8 cellular contexts compared by ENCODE assay signal in genomic region chr13:38582133-38582532, GRCh38.
DNase-seq lines count a peak whose midpoint lies in the region; ATAC-seq and TF ChIP-seq lines count a peak whose summit lies in the region.

No MANE protein-coding gene starts in this region.

- no peak overlapping the region for H3K4me2 ChIP-seq in HCT116 (ENCODE audit: low read length)

- RAD21 ChIA-PET in HCT116 (lab: Charles Lee; ENCODE audit: low non-redundant PET in 1 of 2, low total read pairs in 2 of 2, uncharacterized antibody in 2 of 2, unreplicated experiment in 2 of 2) = no interaction called here

- H4K20me1 ChIP-seq in HCT116 (ENCODE audit: insufficient read depth) = no peaks in the 10 kb centered on the region

- POLR2A ChIA-PET in HCT116 (lab: Charles Lee) = no interaction called here

- no peaks in the 10 kb centered on the region for H3K9me2 ChIP-seq in HCT116 (ENCODE audit: insufficient read depth)

- TF ChIP-seq RAD21 in HCT116 (IDR thresholded peaks at IDR 0.05; ENCODE audit: low read depth) = peak; percentile 27; the same call in 1 of the 2 replicates

- intact Hi-C loops in HCT116 (cut with micrococcal nuclease) = loop anchor here (10.0 kb wide), 1 partner anchor 1477 kb away; the partner anchor contains the start of gene CSNK1A1L
- intact Hi-C loops in adrenal gland (cut with DNase I) = no loop called here
- intact Hi-C loops in lower leg skin (cut with DNase I; ENCODE audit: low total_unique reads) = no loop called here

- peak; percentile 56 for DNase-seq in DMS 273 (lab: John Stamatoyannopoulos, UW; ENCODE audit: unreplicated experiment)
- DNase-seq in DMS 273 treated with DMSO at 0.1 percent for 48 hours (lab: John Stamatoyannopoulos, UW) = no peak
- no peak for DNase-seq in HCT116 (ENCODE audit: low read depth, low spot score)
- DNase-seq in NCI-H2081 (lab: John Stamatoyannopoulos, UW) = peak; percentile 61 to 81
- DNase-seq in adrenal gland = peak in 3 of 7 donors; percentile 16 to 23 (median 22)
- peak; percentile 29 for DNase-seq in iPS-NIHi7 (ENCODE audit: extremely low spot score)
- no peak for DNase-seq in stimulated activated CD8-positive, alpha-beta memory T cell treated with anti-CD3 and anti-CD28 coated beads, Interleukin-4, amount 100 ng/mL, for 48 hours
- no peak for DNase-seq in lower leg skin (ENCODE audit: low spot score in 2 of 2)

- H3K9ac ChIP-seq in HCT116 (ENCODE audit: low read length) = no peak overlapping the region

- H3K4me1 ChIP-seq in HCT116 (ENCODE audit: control insufficient read depth in 1 of 2, insufficient read depth in 2 of 2, low read length in 2 of 2) (no peaks in the 10 kb centered on the region), adrenal gland (replicated peaks in 1 of 2) (no peaks in the 10 kb centered on the region)

- H3K79me2 ChIP-seq in HCT116 (ENCODE audit: insufficient read depth, low read length) = no peaks in the 10 kb centered on the region

- H3K27ac ChIP-seq in HCT116 (ENCODE audit: low read depth, low read length) (no peak overlapping the region), adrenal gland (no peak overlapping the region)

- TF ChIP-seq POLR2A in HCT116 (IDR thresholded peaks at IDR 0.05; ENCODE audit: borderline replicate concordance, extremely low read depth, insufficient read depth, insufficient read length) (no peak), adrenal gland (IDR thresholded peaks at IDR 0.05) (no peak), lower leg skin (IDR thresholded peaks at IDR 0.05) (no peak)

- H3K36me3 ChIP-seq in HCT116 (ENCODE audit: control insufficient read depth in 1 of 2, insufficient read depth in 2 of 2, low read length in 2 of 2) (no peaks in the 10 kb centered on the region), adrenal gland (replicated peaks in 1 of 2) (no peaks in the 10 kb centered on the region)

- H3K4me3 ChIP-seq in HCT116 (replicated peaks in 1 of 2; ENCODE audit: low read depth in 1 of 2, low read length in 2 of 2) = no peak overlapping the region
- H3K4me3 ChIP-seq in adrenal gland = no peak overlapping the region
- no peak overlapping the region for H3K4me3 ChIP-seq in lower leg skin (ENCODE audit: low read depth, poor library complexity, severe bottlenecking)

- no TSS peak for BruUV-seq in HCT116 (replicated peaks; lab: Mats Ljungman, UMichigan)

- H2AFZ ChIP-seq in HCT116 (ENCODE audit: low read depth, low read length, poor library complexity, severe bottlenecking) = no peak overlapping the region

- peak; percentile 44; the same call in 1 of the 2 replicates for ATAC-seq in HCT116

- peak in 2 of 3 experiments; percentile 25 to 37; a peak in 3 of 6 replicates for TF ChIP-seq CTCF in HCT116 (IDR thresholded peaks at IDR 0.05 in 2 of 3, conservative IDR thresholded peaks at IDR 0.05 in 1 of 3; ENCODE audit: borderline replicate concordance in 1 of 3, insufficient read depth in 1 of 3, low read depth in 2 of 3, low read length in 2 of 3)
- peak in 5 of 6 experiments; percentile 7 to 50 (median 35) for TF ChIP-seq CTCF in adrenal gland (IDR thresholded peaks at IDR 0.05)
- no peak for TF ChIP-seq CTCF in lower leg skin (IDR thresholded peaks at IDR 0.05)

- WGBS in adrenal gland, 4 donors = 12 to 25% (median 16%) methylated on average over 2 of the region's 2 CpGs
- 32 to 39% methylated on average over 2 of the region's 2 CpGs for WGBS in lower leg skin, 2 donors

- CTCF ChIA-PET in HCT116 (lab: Charles Lee) = interaction anchor here (0.6 to 1.1 kb wide), 4 partner anchors 10 to 1471 kb away, joined by 3 read pairs; no protein-coding TSS in a partner anchor

- H3K9me3 ChIP-seq in HCT116 (ENCODE audit: control insufficient read depth in 1 of 2, insufficient read depth in 1 of 2, low read depth in 1 of 2, low read length in 2 of 2) (peaks cover 0 to 10% of the 10 kb centered on the region in 2 experiments; a peak in 1 of 4 replicates), adrenal gland (replicated peaks in 1 of 3) (no peaks in the 10 kb centered on the region)

- H3K27me3 ChIP-seq in HCT116 (ENCODE audit: insufficient read depth, low read length) (no peaks in the 10 kb centered on the region), adrenal gland (no peaks in the 10 kb centered on the region)

TF ChIP-seq in HCT116, 20 proteins besides CTCF, POLR2A, EP300 and RAD21:
- TF ChIP-seq ATF3 (IDR thresholded peaks at IDR 0.05) = no peak
- TF ChIP-seq REST (IDR thresholded peaks at IDR 0.05; ENCODE audit: low read depth) = no peak
- TF ChIP-seq EGR1 (IDR thresholded peaks at IDR 0.05; ENCODE audit: low read depth) = no peak
- TF ChIP-seq EZH2 (IDR thresholded peaks at IDR 0.05) = no peak
- TF ChIP-seq ZBTB33 (IDR thresholded peaks at IDR 0.05; ENCODE audit: extremely low read depth, insufficient replicate concordance, low read length) = no peak
- no peak for TF ChIP-seq SRF (IDR thresholded peaks at IDR 0.05; ENCODE audit: low read depth)
- TF ChIP-seq MAX (IDR thresholded peaks at IDR 0.05) = no peak
- TF ChIP-seq YY1 (IDR thresholded peaks at IDR 0.05; ENCODE audit: extremely low read depth, insufficient replicate concordance, low read depth, low read length) = no peak
- TF ChIP-seq TCF7L2 (IDR thresholded peaks at IDR 0.05; ENCODE audit: borderline replicate concordance, extremely low read depth, insufficient read depth, insufficient read length) = no peak
- no peak for TF ChIP-seq SIN3A (IDR thresholded peaks at IDR 0.05; ENCODE audit: low read depth)
- no peak for TF ChIP-seq ZFX (IDR thresholded peaks at IDR 0.05)
- no peak for TF ChIP-seq POLR2AphosphoS5 (IDR thresholded peaks at IDR 0.05; ENCODE audit: low read depth, low read length)
- TF ChIP-seq EZH2phosphoT487 (IDR thresholded peaks at IDR 0.05; ENCODE audit: borderline replicate concordance) = no peak
- TF ChIP-seq ELF1 (IDR thresholded peaks at IDR 0.05; ENCODE audit: borderline replicate concordance, low read depth) = no peak
- no peak for TF ChIP-seq CEBPB (IDR thresholded peaks at IDR 0.05; ENCODE audit: low read depth)

Comparison
In these comparisons a context has a peak if more than half of its experiments do, and no peak if none do; other contexts are left out.
1. DNase-seq: peak in DMS 273 (single experiment), NCI-H2081 (2 of 2) and iPS-NIHi7 (single experiment); none in DMS 273 treated with DMSO at 0.1 percent for 48 hours (single experiment), HCT116 (single experiment), stimulated activated CD8-positive, alpha-beta memory T cell treated with anti-CD3 and anti-CD28 coated beads, Interleukin-4, amount 100 ng/mL, for 48 hours (single experiment) and lower leg skin (0 of 2).
2. CTCF ChIP-seq: peak in HCT116 (2 of 3) and adrenal gland (5 of 6); none in lower leg skin (0 of 3).